In the genomic region with DNA sequence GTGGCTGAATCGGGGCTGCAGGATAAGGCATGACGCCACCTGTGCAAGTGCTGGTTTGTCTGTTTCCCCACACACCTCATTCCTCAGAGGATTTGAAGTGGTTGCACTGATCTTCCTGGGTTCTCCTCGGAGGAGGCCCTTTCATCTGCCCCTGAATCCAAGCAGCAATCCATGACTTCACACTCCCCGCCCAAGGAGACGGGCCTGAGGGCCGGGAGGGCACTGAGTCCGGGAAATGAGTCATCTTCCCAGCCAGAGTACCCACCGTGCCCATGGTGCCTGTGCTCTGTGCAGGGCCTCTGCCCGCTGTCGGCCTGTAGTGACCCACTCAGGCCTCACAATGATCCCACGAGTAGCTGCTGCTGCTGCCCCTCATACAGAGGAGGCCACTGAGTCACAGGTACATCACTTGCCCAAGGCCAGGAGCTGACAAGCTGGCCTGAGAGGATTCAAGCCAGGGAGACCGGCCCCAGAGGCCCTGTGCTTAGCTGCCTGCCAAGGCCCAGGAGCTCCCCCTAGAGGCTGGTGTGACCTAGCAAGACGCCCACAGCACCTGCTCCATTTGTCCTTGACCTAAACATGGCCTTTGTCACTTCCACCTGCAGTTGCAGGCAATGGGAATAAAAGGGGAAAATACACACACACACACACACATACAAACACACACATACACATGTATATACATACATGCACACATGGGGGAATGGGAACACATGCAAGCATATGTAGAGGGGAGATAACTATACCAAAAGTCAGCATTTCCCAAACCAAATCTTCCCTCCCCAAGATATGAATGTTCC, we compare ENCODE assay signal across 8 cellular contexts.
DNase-seq lines count a peak whose midpoint lies in the region; ATAC-seq and TF ChIP-seq lines count a peak whose summit lies in the region.

No MANE protein-coding gene starts in this region.

- no peaks in the 10 kb centered on the region for H4K20me1 ChIP-seq in hepatocyte (ENCODE audit: insufficient read depth, poor library complexity, severe bottlenecking)

- H3K27ac ChIP-seq in hepatocyte, result no peak overlapping the region

- H3K4me1 Mint-ChIP-seq in activated T-cell treated with anti-CD3 and anti-CD28 coated beads, Interleukin-2, amount 50 U/mL, for 72 hours (ENCODE audit: low read depth), result no peaks in the 10 kb centered on the region

- H3K4me3 Mint-ChIP-seq in activated T-cell treated with anti-CD3 and anti-CD28 coated beads, Interleukin-2, amount 50 U/mL, for 72 hours, result no peak overlapping the region

- H3K9me3 ChIP-seq in hepatocyte (ENCODE audit: low read depth), result no peaks in the 10 kb centered on the region

- H3K79me2 ChIP-seq in hepatocyte, result no peaks in the 10 kb centered on the region

- H3K36me3 Mint-ChIP-seq in activated T-cell treated with anti-CD3 and anti-CD28 coated beads, Interleukin-2, amount 50 U/mL, for 72 hours (ENCODE audit: insufficient read depth in 2 of 2), result peaks cover 6 to 13% of the 10 kb centered on the region in 2 donors

- H2AFZ ChIP-seq in hepatocyte, result no peak overlapping the region

- peaks cover 16% of the 10 kb centered on the region for H3K27me3 Mint-ChIP-seq in activated T-cell treated with anti-CD3 and anti-CD28 coated beads, Interleukin-2, amount 50 U/mL, for 72 hours (ENCODE audit: low read depth)

- no peak overlapping the region for H3K4me3 ChIP-seq in hepatocyte

- TF ChIP-seq CTCF in hepatocyte (IDR thresholded peaks at IDR 0.05; ENCODE audit: poor library complexity), result peak; percentile 44

- DNase-seq in activated CD4-positive, CD25-positive, alpha-beta regulatory T cell treated with anti-CD3 and anti-CD28 coated beads, Interleukin-2, amount 50 U/mL, for 72 hours, result peak; percentile 45
- DNase-seq in M059J (ENCODE audit: low read depth), result peak; percentile 64
- peak; percentile 58 to 61 for DNase-seq in activated T-cell treated with anti-CD3 and anti-CD28 coated beads, Interleukin-2, amount 50 U/mL, for 72 hours
- peak; percentile 65 for DNase-seq in hepatocyte (ENCODE audit: low spot score)
- DNase-seq in stimulated activated CD4-positive, alpha-beta T cell treated with anti-CD3 and anti-CD28 coated beads, TNF-alpha, amount 100 ng/mL, for 48 hours (ENCODE audit: low read depth in 3 of 3), result peak; percentile 25 to 52 (median 27)

- WGBS in hepatocyte (ENCODE audit: low lambda C conversion rate, missing lambda C conversion rate), result 69% methylated on average over 13 of the region's 13 CpGs

- H3K9me2 ChIP-seq in hepatocyte (replicated peaks; ENCODE audit: insufficient read depth), result no peaks in the 10 kb centered on the region

- no peak overlapping the region for H3K4me2 ChIP-seq in hepatocyte

- H3K27me3 ChIP-seq in hepatocyte, result no peaks in the 10 kb centered on the region

- no peak overlapping the region for H3K27ac Mint-ChIP-seq in activated T-cell treated with anti-CD3 and anti-CD28 coated beads, Interleukin-2, amount 50 U/mL, for 72 hours

- no peaks in the 10 kb centered on the region for H3K4me1 ChIP-seq in hepatocyte (ENCODE audit: insufficient read depth)

- H3K36me3 ChIP-seq in hepatocyte (replicated peaks; ENCODE audit: insufficient read depth, low read depth), result no peaks in the 10 kb centered on the region

- no peak for ATAC-seq in activated CD4-positive, CD25-positive, alpha-beta regulatory T cell treated with anti-CD3 and anti-CD28 coated beads, Interleukin-2, amount 50 U/mL, for 24 hours
- no peak for ATAC-seq in activated T-cell treated with anti-CD3 and anti-CD28 coated beads, Interleukin-2, amount 50 U/mL, for 72 hours (replicated peaks in 1 of 2)
- no peak for ATAC-seq in GM21576 (IDR thresholded peaks at IDR 0.05; ENCODE audit: unreplicated experiment)
- ATAC-seq in HG02798 (IDR thresholded peaks at IDR 0.05; ENCODE audit: poor library complexity, unreplicated experiment), result no peak

- H3K9me3 Mint-ChIP-seq in activated T-cell treated with anti-CD3 and anti-CD28 coated beads, Interleukin-2, amount 50 U/mL, for 72 hours, result peaks cover 9 to 12% of the 10 kb centered on the region in 2 donors
